In genomic region chr7:36475371-36475770, GRCh38 we compare ENCODE assay signal across 1 cellular context.
TF ChIP-seq lines count a peak whose summit lies in the region.

No MANE protein-coding gene starts in this region.

TF ChIP-seq in HCT116, 20 proteins besides CTCF, POLR2A, EP300 and RAD21 (continued from another document):
- TF ChIP-seq REST (IDR thresholded peaks at IDR 0.05; ENCODE audit: low read depth) (no peak), POLR2AphosphoS5 (IDR thresholded peaks at IDR 0.05; ENCODE audit: low read depth, low read length) (no peak), TCF7L2 (IDR thresholded peaks at IDR 0.05; ENCODE audit: borderline replicate concordance, extremely low read depth, insufficient read depth, insufficient read length) (no peak), CEBPB (IDR thresholded peaks at IDR 0.05; ENCODE audit: low read depth) (no peak), SP1 (IDR thresholded peaks at IDR 0.05; ENCODE audit: low read depth) (no peak), JUND (IDR thresholded peaks at IDR 0.05) (no peak), YY1 (IDR thresholded peaks at IDR 0.05; ENCODE audit: extremely low read depth, insufficient replicate concordance, low read depth, low read length) (no peak), EGR1 (IDR thresholded peaks at IDR 0.05; ENCODE audit: low read depth) (no peak), ZFX (IDR thresholded peaks at IDR 0.05) (no peak)
